ENCODE assay signal across 25 cellular contexts in the genomic region with DNA sequence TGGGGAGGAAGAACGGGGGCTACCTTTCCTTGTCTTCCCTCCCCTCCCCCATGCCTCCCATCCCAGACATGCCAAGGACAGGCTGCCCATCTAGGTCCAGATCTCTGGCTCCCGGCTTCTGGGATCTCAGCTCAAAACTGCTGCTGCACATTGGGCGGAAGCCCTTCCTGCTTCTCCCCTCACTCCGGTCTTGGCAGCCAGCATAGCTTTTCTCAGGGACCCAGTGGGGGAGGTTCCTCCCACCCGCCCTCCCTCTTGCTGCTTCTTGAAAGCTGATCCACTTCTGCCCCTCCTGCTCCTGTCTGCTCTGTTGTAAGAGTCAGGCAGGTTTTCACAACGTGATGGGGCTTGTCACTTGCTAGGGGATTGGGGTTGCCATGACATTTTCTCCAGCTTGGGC. TPM values are rescaled to one million over a fixed set of nuclear protein-coding genes. Genes with fewer than 3 reads are reported as not detected.
DNase-seq lines count a peak whose midpoint lies in the region; ATAC-seq, FAIRE-seq and TF ChIP-seq lines count a peak whose summit lies in the region.
"Had no signal": no experiment of that assay in that cellular context is flagged by ENCODE, and none has a peak within 500 bp of the region (broad histone marks: within the 10 kb centered on the region; RNA-seq: fewer than 3 reads in every experiment).

No MANE protein-coding gene starts in this region.

- DNase-seq in GM23338 (ENCODE audit: low spot score) (peak; percentile 28), NCI-H1105 treated with DMSO at 0.1 percent for 48 hours (lab: John Stamatoyannopoulos, UW) (peak; percentile 80), mammary epithelial cell (peak; percentile 11), mesenteric fat pad (ENCODE audit: low spot score) (peak; percentile 62), NCI-H1092 treated with DMSO at 0.1 percent for 48 hours (lab: John Stamatoyannopoulos, UW) (no peak), GM19239 (ENCODE audit: insufficient read length, low spot score) (no peak), COR-L47 (lab: John Stamatoyannopoulos, UW) (no peak)
- DNase-seq: activated naive CD8-positive, alpha-beta T cell treated with anti-CD3 and anti-CD28 coated beads, Interleukin-2, amount 10 ng/mL, durations not matched to agents 7 days and 5 days; heart right ventricle; NCI-H2029; NCI-H774; stimulated activated CD4-positive, alpha-beta T cell treated with anti-CD3 and anti-CD28 coated beads, Interleukin-12 subunit alpha, Interleukin-12 subunit beta, amount 100 ng/mL, for 4 hours; stimulated activated CD8-positive, alpha-beta memory T cell treated with anti-CD3 and anti-CD28 coated beads, Interleukin-4, amount 100 ng/mL, for 48 hours; substantia nigra; T-helper 1 cell had no signal

- H3F3A ChIP-seq in GM23338 (replicated peaks; ENCODE audit: low read depth): no peaks in the 10 kb centered on the region

- H3K4me3 ChIP-seq in GM23338: no peak overlapping the region
- no peak overlapping the region for H3K4me3 ChIP-seq in mammary epithelial cell (replicated peaks in 1 of 3; ENCODE audit: insufficient read depth in 1 of 3, low read depth in 2 of 3, low read length in 3 of 3)
- H3K4me3 ChIP-seq: heart right ventricle, lung, SJCRH30 had no signal

- H3K9me3 Mint-ChIP-seq in GM23338: peaks cover 7% of the 10 kb centered on the region; the same call in 2 of the 3 replicates
- H3K9me3 Mint-ChIP-seq: activated CD4-positive, alpha-beta T cell treated with anti-CD3 and anti-CD28 coated beads, Interleukin-2, amount 10 ng/mL, durations not matched to agents 24 days and 14 days; activated naive CD8-positive, alpha-beta T cell treated with anti-CD3 and anti-CD28 coated beads, Interleukin-2, amount 10 ng/mL, durations not matched to agents 7 days and 5 days; activated T-helper 2 cell treated with anti-CD3 and anti-CD28 coated beads, Interferon-gamma antibody, Interleukin-2, Interleukin-4, amounts not matched to agents 10 μg/mL and 5 μg/mL and 100 μg/mL, durations not matched to agents 14 hours and 24 hours and 36 hours had no signal

- no peaks in the 10 kb centered on the region for H3K36me3 Mint-ChIP-seq in GM23338 (ENCODE audit: low read depth)
- H3K36me3 Mint-ChIP-seq: activated naive CD8-positive, alpha-beta T cell treated with anti-CD3 and anti-CD28 coated beads, Interleukin-2, amount 10 ng/mL, durations not matched to agents 7 days and 5 days had no signal

- CTCF ChIA-PET in mammary epithelial cell (lab: Charles Lee; ENCODE audit: low non-redundant PET): interaction anchor here (0.5 kb wide), 1 partner anchor 171 kb away, joined by 3 read pairs; no protein-coding TSS in a partner anchor

- no peak overlapping the region for H3K4me3 Mint-ChIP-seq in GM23338
- H3K4me3 Mint-ChIP-seq: activated CD4-positive, alpha-beta T cell treated with anti-CD3 and anti-CD28 coated beads, Interleukin-2, amount 10 ng/mL, durations not matched to agents 24 days and 14 days; activated naive CD8-positive, alpha-beta T cell treated with anti-CD3 and anti-CD28 coated beads, Interleukin-2, amount 10 ng/mL, durations not matched to agents 7 days and 5 days; B cell had no signal

- no peak for FAIRE-seq in GM19239 (lab: Jason Lieb, UNC)
- FAIRE-seq: islet of Langerhans had no signal

- no TSS peak for BruUV-seq in mammary epithelial cell (replicated peaks; lab: Mats Ljungman, UMichigan)

- in situ Hi-C loops in mammary epithelial cell (cut with MboI; ENCODE audit: low sequenced_read_pairs in 2 of 2): loop anchor here in 1 of 2 donors (25.0 kb wide), 1 partner anchor 220 kb away; no protein-coding TSS in a partner anchor

- intact Hi-C loops in mammary epithelial cell (cut with micrococcal nuclease): no loop called here

- no peaks in the 10 kb centered on the region for H3K9me3 ChIP-seq in mammary epithelial cell (replicated peaks; ENCODE audit: insufficient read depth, low read length)
- H3K9me3 ChIP-seq: heart right ventricle, SJCRH30 had no signal

- H3K27me3 ChIP-seq in GM23338 (ENCODE audit: insufficient read depth) (peaks cover 49% of the 10 kb centered on the region), mammary epithelial cell (ENCODE audit: insufficient read depth, low read length) (peaks cover 16% of the 10 kb centered on the region)
- H3K27me3 ChIP-seq: SJCRH30 had no signal

- no peaks in the 10 kb centered on the region for H4K20me1 ChIP-seq in GM23338 (replicated peaks; ENCODE audit: insufficient read depth)
- H4K20me1 ChIP-seq in mammary epithelial cell (ENCODE audit: insufficient read depth, low read length): peaks cover 5% of the 10 kb centered on the region

- H3K4me1 ChIP-seq in GM23338 (ENCODE audit: insufficient read depth) (no peaks in the 10 kb centered on the region), mammary epithelial cell (ENCODE audit: insufficient read depth, low read length) (peaks cover 15% of the 10 kb centered on the region)

- H3K4me2 ChIP-seq in GM23338 (no peak overlapping the region), mammary epithelial cell (ENCODE audit: insufficient read depth, low read depth, low read length) (no peak overlapping the region)

- H3K27me3 Mint-ChIP-seq in GM23338 (ENCODE audit: insufficient read depth, low read depth, poor library complexity): peaks cover 48% of the 10 kb centered on the region

- no peak for ATAC-seq in GM23338
- ATAC-seq in GM21576 (IDR thresholded peaks at IDR 0.05; ENCODE audit: unreplicated experiment): no peak

- TF ChIP-seq CTCF in GM23338 (conservative IDR thresholded peaks at IDR 0.05; ENCODE audit: low read depth in 2 of 2) (no peak), mammary epithelial cell (conservative IDR thresholded peaks at IDR 0.05 in 1 of 2, IDR thresholded peaks at IDR 0.05 in 1 of 2; ENCODE audit: extremely low read depth in 1 of 2, insufficient read depth in 1 of 2, low read depth in 1 of 2, low read length in 2 of 2) (no peak)

- no peak overlapping the region for H3K9ac ChIP-seq in mammary epithelial cell (ENCODE audit: insufficient read depth, low read length)

- H3K36me3 ChIP-seq in GM23338 (ENCODE audit: insufficient read depth): no peaks in the 10 kb centered on the region
- H3K36me3 ChIP-seq in mammary epithelial cell (ENCODE audit: insufficient read depth, low read length): no peaks in the 10 kb centered on the region
- H3K36me3 ChIP-seq: heart right ventricle, SJCRH30 had no signal

- 0% methylated on average over 1 of the region's 6 CpGs for WGBS in mammary epithelial cell (ENCODE audit: low coverage, missing lambda C conversion rate)

- dilution Hi-C loops in mammary epithelial cell (cut with HindIII; ENCODE audit: low sequenced_read_pairs): loop anchor here (5.0 kb wide), 1 partner anchor 445 kb away; no protein-coding TSS in a partner anchor

- H3K9me2 ChIP-seq in GM23338 (ENCODE audit: insufficient read depth): no peaks in the 10 kb centered on the region

- H2AFZ ChIP-seq in GM23338: no peak overlapping the region
- H2AFZ ChIP-seq in mammary epithelial cell (ENCODE audit: low read depth, low read length): no peak overlapping the region

- H3K4me1 Mint-ChIP-seq in GM23338: peaks cover 19% of the 10 kb centered on the region

- H3K79me2 ChIP-seq in GM23338 (replicated peaks; ENCODE audit: insufficient read depth): no peaks in the 10 kb centered on the region
- H3K79me2 ChIP-seq in mammary epithelial cell (ENCODE audit: insufficient read depth, low read length): no peaks in the 10 kb centered on the region

- H3K27ac Mint-ChIP-seq in GM23338: no peak overlapping the region
- H3K27ac Mint-ChIP-seq: activated CD4-positive, alpha-beta T cell treated with anti-CD3 and anti-CD28 coated beads, Interleukin-2, amount 10 ng/mL, durations not matched to agents 24 days and 14 days; activated naive CD8-positive, alpha-beta T cell treated with anti-CD3 and anti-CD28 coated beads, Interleukin-2, amount 10 ng/mL, durations not matched to agents 7 days and 5 days; activated T-helper 2 cell treated with anti-CD3 and anti-CD28 coated beads, Interferon-gamma antibody, Interleukin-2, Interleukin-4, amounts not matched to agents 10 μg/mL and 5 μg/mL and 100 μg/mL, durations not matched to agents 14 hours and 24 hours and 36 hours; B cell had no signal

- no peak overlapping the region for H3K27ac ChIP-seq in GM23338 (ENCODE audit: low read depth)
- H3K27ac ChIP-seq in mammary epithelial cell (ENCODE audit: insufficient read depth, low read depth, low read length): no peak overlapping the region
- H3K27ac ChIP-seq: heart right ventricle, SJCRH30 had no signal

TF ChIP-seq in GM23338, 12 proteins besides CTCF, POLR2A, EP300 and RAD21:
- no peak for TF ChIP-seq ZNF331 (CRISPR knock-in tag; IDR thresholded peaks at IDR 0.05; ENCODE audit: low read depth)
- no peak for TF ChIP-seq EZH2phosphoT487 (IDR thresholded peaks at IDR 0.05; ENCODE audit: unreplicated experiment)
- no peak for TF ChIP-seq ZNF114 (CRISPR knock-in tag; IDR thresholded peaks at IDR 0.05)
- no peak for TF ChIP-seq CREB1 (CRISPR knock-in tag; IDR thresholded peaks at IDR 0.05; ENCODE audit: low read depth)

RNA-seq across cellular contexts. Expression of gene RNF17, which starts 21.7 kb away (rescaled TPM):
- not detected in 2 replicates for total RNA-seq in GM23338 (2014; rRNA removed; shearing (Covaris generic))
- polyA plus RNA-seq in GM23338 (2016; fragmentation: Nextera tagmentation; extraction: Ambion mirVana) (0.16 TPM in 1 of 2 replicates, not detected in the other), mammary epithelial cell (not detected)
- total RNA-seq in mammary epithelial cell (not detected), mesenteric fat pad (0.58 TPM)
- not detected for polyA minus RNA-seq in mammary epithelial cell
- total RNA-seq: activated CD4-positive, alpha-beta T cell treated with anti-CD3 and anti-CD28 coated beads, Interleukin-2, amount 10 ng/mL, durations not matched to agents 24 days and 14 days; activated naive CD8-positive, alpha-beta T cell treated with anti-CD3 and anti-CD28 coated beads, Interleukin-2, amount 10 ng/mL, durations not matched to agents 7 days and 5 days; activated T-helper 2 cell treated with anti-CD3 and anti-CD28 coated beads, Interferon-gamma antibody, Interleukin-2, Interleukin-4, amounts not matched to agents 10 μg/mL and 5 μg/mL and 100 μg/mL, durations not matched to agents 14 hours and 24 hours and 36 hours; B cell; myocyte; osteoblast; SJCRH30; urinary bladder had no signal

Comparison
In these comparisons a context has a peak if more than half of its experiments do, and no peak if none do; other contexts are left out.
1. DNase-seq: peak in GM23338 (single experiment), NCI-H1105 treated with DMSO at 0.1 percent for 48 hours (single experiment), mammary epithelial cell (single experiment) and mesenteric fat pad (single experiment); none in NCI-H1092 treated with DMSO at 0.1 percent for 48 hours (single experiment), GM19239 (single experiment) and COR-L47 (single experiment).